In genomic region chr2:102886216-102886893, GRCh38 we compare ENCODE assay signal across 23 cellular contexts.
"Had no signal": no experiment of that assay in that cellular context is flagged by ENCODE, and none has a peak within 500 bp of the region (broad histone marks: within the 10 kb centered on the region; RNA-seq: fewer than 3 reads in every experiment).

No MANE protein-coding gene starts in this region.

- DNase-seq: activated CD4-positive, alpha-beta T cell treated with anti-CD3 and anti-CD28 coated beads, Interleukin-2, amount 10 ng/mL, durations not matched to agents 24 days and 14 days; activated CD4-positive, alpha-beta T cell treated with anti-CD3 and anti-CD28 coated beads, Interleukin-2, amount 50 U/mL, for 48 hours; activated CD8-positive, alpha-beta T cell treated with anti-CD3 and anti-CD28 coated beads, Interleukin-2, amount 10 ng/mL, durations not matched to agents 7 days and 5 days; activated gamma-delta T cell treated with Interleukin-2 at 50 U/mL for 16 hours; activated naive CD4-positive, alpha-beta T cell treated with anti-CD3 and anti-CD28 coated beads for 36 hours; activated T-cell treated with anti-CD3 and anti-CD28 coated beads, Interleukin-2, amount 50 U/mL, for 24 hours; adrenal gland; body of pancreas; NCI-H1105 treated with DMSO at 0.1 percent for 48 hours; NCI-H1436; NCI-H1694; NCI-H1930; NCI-H345; NCI-H524 treated with DMSO at 0.1 percent for 48 hours; Right ventricle myocardium superior; SW 1271; T-helper 1 cell; T-helper 2 cell; T-helper 9 cell; WERI-Rb-1 had no signal

- H3K4me3 Mint-ChIP-seq: activated CD4-positive, alpha-beta T cell treated with anti-CD3 and anti-CD28 coated beads, Interleukin-2, amount 10 ng/mL, durations not matched to agents 24 days and 14 days; activated CD8-positive, alpha-beta T cell treated with anti-CD3 and anti-CD28 coated beads, Interleukin-2, amount 10 ng/mL, durations not matched to agents 7 days and 5 days; activated naive CD4-positive, alpha-beta T cell treated with anti-CD3 and anti-CD28 coated beads for 36 hours; activated T-cell treated with anti-CD3 and anti-CD28 coated beads, Interleukin-2, amount 50 U/mL, for 24 hours; activated T-helper 1 cell treated with anti-CD3 and anti-CD28 coated beads, Interleukin-12 subunit alpha, Interleukin-12 subunit beta, Interleukin-2, Interleukin-4 antibody, amounts not matched to agents 30 ng/mL and 10 ng/mL and 1 ng/mL, durations not matched to agents 14 hours and 24 hours and 36 hours had no signal

- H3K27ac Mint-ChIP-seq: activated CD4-positive, alpha-beta T cell treated with anti-CD3 and anti-CD28 coated beads, Interleukin-2, amount 10 ng/mL, durations not matched to agents 24 days and 14 days; activated CD8-positive, alpha-beta T cell treated with anti-CD3 and anti-CD28 coated beads, Interleukin-2, amount 10 ng/mL, durations not matched to agents 7 days and 5 days; activated naive CD4-positive, alpha-beta T cell treated with anti-CD3 and anti-CD28 coated beads for 36 hours; activated naive CD4-positive, alpha-beta T cell treated with anti-CD3 and anti-CD28 coated beads, Interleukin-2, amount 50 U/mL, for 72 hours; activated T-cell treated with anti-CD3 and anti-CD28 coated beads, Interleukin-2, amount 50 U/mL, for 24 hours; activated T-helper 1 cell treated with anti-CD3 and anti-CD28 coated beads, Interleukin-12 subunit alpha, Interleukin-12 subunit beta, Interleukin-2, Interleukin-4 antibody, amounts not matched to agents 30 ng/mL and 10 ng/mL and 1 ng/mL, durations not matched to agents 14 hours and 24 hours and 36 hours had no signal

- ATAC-seq: activated CD8-positive, alpha-beta T cell treated with anti-CD3 and anti-CD28 coated beads, Interleukin-2, amount 10 ng/mL, durations not matched to agents 7 days and 5 days; activated naive CD4-positive, alpha-beta T cell treated with anti-CD3 and anti-CD28 coated beads, Interleukin-2, amount 50 U/mL, for 72 hours; body of pancreas had no signal

- H3K4me3 ChIP-seq: adrenal gland, body of pancreas, breast epithelium had no signal

- H3K27me3 Mint-ChIP-seq: activated CD4-positive, alpha-beta T cell treated with anti-CD3 and anti-CD28 coated beads, Interleukin-2, amount 10 ng/mL, durations not matched to agents 24 days and 14 days; activated T-cell treated with anti-CD3 and anti-CD28 coated beads, Interleukin-2, amount 50 U/mL, for 24 hours had no signal

- H3K4me1 ChIP-seq: adrenal gland, body of pancreas, breast epithelium had no signal

- H3K36me3 Mint-ChIP-seq: activated naive CD4-positive, alpha-beta T cell treated with anti-CD3 and anti-CD28 coated beads, Interleukin-2, amount 50 U/mL, for 72 hours had no signal

- H3K27ac ChIP-seq: adrenal gland, body of pancreas, breast epithelium, WERI-Rb-1 had no signal

- H3K27me3 ChIP-seq: adrenal gland, body of pancreas, breast epithelium had no signal

- H3K36me3 ChIP-seq: adrenal gland, breast epithelium, WERI-Rb-1 had no signal

- H3K4me1 Mint-ChIP-seq: activated CD4-positive, alpha-beta T cell treated with anti-CD3 and anti-CD28 coated beads, Interleukin-2, amount 10 ng/mL, durations not matched to agents 24 days and 14 days had no signal

- H3K9me3 ChIP-seq: adrenal gland, body of pancreas, breast epithelium had no signal

- H3K9me3 Mint-ChIP-seq: activated CD4-positive, alpha-beta T cell treated with anti-CD3 and anti-CD28 coated beads, Interleukin-2, amount 10 ng/mL, durations not matched to agents 24 days and 14 days; activated T-cell treated with anti-CD3 and anti-CD28 coated beads, Interleukin-2, amount 50 U/mL, for 24 hours; activated T-helper 1 cell treated with anti-CD3 and anti-CD28 coated beads, Interleukin-12 subunit alpha, Interleukin-12 subunit beta, Interleukin-2, Interleukin-4 antibody, amounts not matched to agents 30 ng/mL and 10 ng/mL and 1 ng/mL, durations not matched to agents 14 hours and 24 hours and 36 hours had no signal
